8 cellular contexts compared by ENCODE assay signal in the genomic region with DNA sequence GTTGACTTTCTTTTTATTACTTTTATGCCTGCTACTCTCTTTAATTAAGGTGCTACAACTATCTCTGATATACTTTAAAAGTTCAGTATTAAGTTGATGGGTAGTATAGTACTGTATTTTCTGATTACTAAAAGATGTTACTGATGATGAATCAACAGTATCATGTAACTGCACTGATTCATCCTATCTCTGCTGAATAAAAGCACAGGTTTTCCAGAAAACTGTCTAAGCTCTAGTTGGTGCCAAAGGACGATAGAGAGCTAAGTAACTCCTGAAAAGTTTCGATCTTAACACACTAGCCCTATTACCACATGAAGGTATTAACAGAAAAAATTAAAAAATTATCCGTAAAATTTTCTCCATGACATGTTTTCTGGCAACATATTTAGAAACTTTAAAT. TPM values are rescaled to one million over a fixed set of nuclear protein-coding genes. Genes with fewer than 3 reads are reported as not detected.
DNase-seq lines count a peak whose midpoint lies in the region; ATAC-seq and TF ChIP-seq lines count a peak whose summit lies in the region.

No MANE protein-coding gene starts in this region.

- no peak overlapping the region for H2AK9ac ChIP-seq in IMR-90 (replicated peaks; ENCODE audit: low read depth, low read length, poor library complexity)

- H2BK20ac ChIP-seq in IMR-90 (ENCODE audit: low read depth, low read length), result no peak overlapping the region

- no peak for TF ChIP-seq RAD21 in IMR-90 (IDR thresholded peaks at IDR 0.05; ENCODE audit: low read length)

- TF ChIP-seq CTCF in Caco-2 (IDR thresholded peaks at IDR 0.05; ENCODE audit: insufficient read depth in 1 of 2, low read depth in 1 of 2, low read length in 1 of 2, severe bottlenecking in 1 of 2, unreplicated experiment in 1 of 2) (no peak), IMR-90 (conservative IDR thresholded peaks at IDR 0.05; ENCODE audit: low read depth, low read length) (no peak), brain (conservative IDR thresholded peaks at IDR 0.05) (no peak)

- H3K27ac ChIP-seq in IMR-90 (ENCODE audit: insufficient read depth, low read length), result no peak overlapping the region

- H3K27me3 Mint-ChIP-seq in Caco-2 (ENCODE audit: insufficient read depth, unreplicated experiment), result no peaks in the 10 kb centered on the region
- H3K27me3 Mint-ChIP-seq in brain, result peaks cover 17% of the 10 kb centered on the region
- no peaks in the 10 kb centered on the region for H3K27me3 Mint-ChIP-seq in natural killer cell treated with Interleukin-12 subunit alpha and Interleukin-12 subunit beta and Interleukin-15 and Interleukin-18, amount 100 ng/mL, for 72 hours

- POLR2A ChIA-PET in Caco-2 (lab: Charles Lee) (no interaction called here), IMR-90 (lab: Charles Lee; ENCODE audit: unreplicated experiment) (no interaction called here)

- H3K18ac ChIP-seq in IMR-90 (ENCODE audit: low read depth, low read length), result no peak overlapping the region

- dilution Hi-C loops in IMR-90 (cut with HindIII; ENCODE audit: low sequenced_read_pairs, unreplicated experiment), result no loop called here

- no peak overlapping the region for H2BK15ac ChIP-seq in IMR-90 (ENCODE audit: low read depth, low read length)

- peaks cover 53% of the 10 kb centered on the region for H3K4me1 ChIP-seq in Caco-2
- H3K4me1 ChIP-seq in IMR-90 (ENCODE audit: control insufficient read depth, insufficient read depth, low read length), result peaks cover 3% of the 10 kb centered on the region; the same call in 1 of the 2 replicates

- no peak overlapping the region for H4K5ac ChIP-seq in IMR-90 (ENCODE audit: low read depth, low read length)

- H3K9me3 ChIP-seq in Caco-2 (no peaks in the 10 kb centered on the region), IMR-90 (ENCODE audit: control insufficient read depth, insufficient read depth, low read length) (no peaks in the 10 kb centered on the region)

- peak overlapping the region; percentile 21; the same call in 1 of the 2 replicates for H3K4me3 ChIP-seq in Caco-2 (ENCODE audit: low read depth, low read length)
- H3K4me3 ChIP-seq in IMR-90 (ENCODE audit: insufficient read depth, low read depth, low read length), result no peak overlapping the region

- BruUV-seq in Caco-2 (replicated peaks; lab: Mats Ljungman, UMichigan) (no TSS peak), IMR-90 (replicated peaks; lab: Mats Ljungman, UMichigan) (no TSS peak)

- no peak overlapping the region for H4K91ac ChIP-seq in IMR-90 (ENCODE audit: insufficient read depth, low read depth, low read length)

- in situ Hi-C loops in IMR-90 (cut with MboI; ENCODE audit: low sequenced_read_pairs), result no loop called here

- H3K4me3 Mint-ChIP-seq in Caco-2 (ENCODE audit: unreplicated experiment) (peak overlapping the region; percentile 90), brain (peak overlapping the region; percentile 84 to 98 (median 96))
- peak overlapping the region; percentile 94 for H3K4me3 Mint-ChIP-seq in natural killer cell treated with Interleukin-12 subunit alpha and Interleukin-12 subunit beta and Interleukin-15 and Interleukin-18, amount 100 ng/mL, for 72 hours

- no CpG with 5 or more reads among the region's 3 CpGs for WGBS in IMR-90 (ENCODE audit: extremely low coverage in 2 of 2, insufficient read length in 1 of 2), 2 experiments

- no peak overlapping the region for H3K23ac ChIP-seq in IMR-90 (ENCODE audit: low read depth, low read length)

- H3K9me3 Mint-ChIP-seq in Caco-2 (ENCODE audit: unreplicated experiment) (peaks cover 10% of the 10 kb centered on the region), brain (peaks cover 0 to 8% (median 8%) of the 10 kb centered on the region in 5 experiments)
- H3K9me3 Mint-ChIP-seq in natural killer cell treated with Interleukin-12 subunit alpha and Interleukin-12 subunit beta and Interleukin-15 and Interleukin-18, amount 100 ng/mL, for 72 hours, result peaks cover 3% of the 10 kb centered on the region

- no peak overlapping the region for H3K9ac ChIP-seq in IMR-90 (ENCODE audit: low read depth, low read length)

- intact Hi-C loops in Caco-2 (cut with micrococcal nuclease; ENCODE audit: unreplicated experiment) (no loop called here), IMR-90 (cut with micrococcal nuclease) (loop anchor here (2.0 to 5.0 kb wide), 2 partner anchors 76 to 225 kb away; no protein-coding TSS in a partner anchor)

- peaks cover 0 to 43% of the 10 kb centered on the region in 2 experiments; a peak in 2 of 4 replicates for H3K79me1 ChIP-seq in IMR-90 (ENCODE audit: low read depth in 1 of 2, low read length in 2 of 2)

- DNase-seq in Caco-2 (no peak), IMR-90 (peak; percentile 82), COLO829 (ENCODE audit: low spot score) (no peak), NCI-H2029 treated with DMSO at 0.1 percent for 48 hours (lab: John Stamatoyannopoulos, UW) (no peak), ureter (ENCODE audit: low spot score) (no peak)
- DNase-seq in natural killer cell treated with Interleukin-12 subunit alpha and Interleukin-12 subunit beta and Interleukin-15 and Interleukin-18, amount 100 ng/mL, for 72 hours (ENCODE audit: low spot score), result no peak

- H3K27ac Mint-ChIP-seq in Caco-2 (ENCODE audit: unreplicated experiment) (peak overlapping the region; percentile 68), brain (peak overlapping the region in 3 of 5 experiments; percentile 35 to 95 (median 72))
- H3K27ac Mint-ChIP-seq in natural killer cell treated with Interleukin-12 subunit alpha and Interleukin-12 subunit beta and Interleukin-15 and Interleukin-18, amount 100 ng/mL, for 72 hours, result peak overlapping the region; percentile 98 to 99

- no peak overlapping the region for H2AFZ ChIP-seq in IMR-90 (replicated peaks; ENCODE audit: low read length, poor library complexity)

- peaks cover 39% of the 10 kb centered on the region for H4K20me1 ChIP-seq in IMR-90 (ENCODE audit: insufficient read depth, low read length)

- H3K36me3 Mint-ChIP-seq in Caco-2 (ENCODE audit: insufficient read depth, unreplicated experiment) (peaks cover 68% of the 10 kb centered on the region), brain (peaks cover 38% of the 10 kb centered on the region)
- H3K36me3 Mint-ChIP-seq in natural killer cell treated with Interleukin-12 subunit alpha and Interleukin-12 subunit beta and Interleukin-15 and Interleukin-18, amount 100 ng/mL, for 72 hours, result peaks cover 23% of the 10 kb centered on the region

- no peak overlapping the region for H4K8ac ChIP-seq in IMR-90 (ENCODE audit: low read depth in 2 of 2, low read length in 2 of 2)

- H3K36me3 ChIP-seq in Caco-2 (ENCODE audit: control insufficient read depth, insufficient read depth, low read length), result 0 out of 2 replicates have a peak, but pooled peaks cover 1% of the 10 kb centered on the region
- 0 out of 2 replicates have a peak, but pooled peaks cover 2% of the 10 kb centered on the region for H3K36me3 ChIP-seq in IMR-90 (ENCODE audit: control insufficient read depth, insufficient read depth, low read length)

- peak overlapping the region; percentile 51; the same call in 1 of the 2 replicates for H3K4me2 ChIP-seq in IMR-90 (ENCODE audit: low read depth, low read length)

- no peak overlapping the region for H3K4ac ChIP-seq in IMR-90 (ENCODE audit: low read depth, low read length)

- TF ChIP-seq POLR2A in IMR-90 (IDR thresholded peaks at IDR 0.05; ENCODE audit: low read depth, low read length), result peak; percentile 86

- H3K27me3 ChIP-seq in Caco-2 (replicated peaks; ENCODE audit: control insufficient read depth, insufficient read depth, low read length) (no peaks in the 10 kb centered on the region), IMR-90 (ENCODE audit: control insufficient read depth, insufficient read depth, low read length) (no peaks in the 10 kb centered on the region)

- no peak overlapping the region for H2BK5ac ChIP-seq in IMR-90 (ENCODE audit: low read depth, low read length, poor library complexity, severe bottlenecking)

- CTCF ChIA-PET in Caco-2 (lab: Charles Lee), result no interaction called here
- CTCF ChIA-PET in IMR-90 (lab: Yijun Ruan, JAX), result interaction anchor here (0.5 to 0.9 kb wide), 2 partner anchors 34 to 54 kb away, joined by 3 to 5 read pairs; no protein-coding TSS in a partner anchor

- H2AK5ac ChIP-seq in IMR-90 (ENCODE audit: low read depth, low read length), result no peak overlapping the region

- H3K4me1 Mint-ChIP-seq in Caco-2 (ENCODE audit: low read depth, unreplicated experiment) (peaks cover 46% of the 10 kb centered on the region), brain (peaks cover 69% of the 10 kb centered on the region)
- H3K4me1 Mint-ChIP-seq in natural killer cell treated with Interleukin-12 subunit alpha and Interleukin-12 subunit beta and Interleukin-15 and Interleukin-18, amount 100 ng/mL, for 72 hours (ENCODE audit: low read depth in 2 of 2), result peaks cover 52 to 71% of the 10 kb centered on the region in 2 donors

- H3K56ac ChIP-seq in IMR-90 (ENCODE audit: extremely low read depth, insufficient read depth, low read length), result no peak overlapping the region

- H3K9me1 ChIP-seq in IMR-90 (ENCODE audit: insufficient read depth, low read length), result peaks cover 4% of the 10 kb centered on the region; the same call in 1 of the 2 replicates

- no peak overlapping the region for H3K14ac ChIP-seq in IMR-90 (replicated peaks; ENCODE audit: low read depth, low read length)

- H2BK120ac ChIP-seq in IMR-90 (ENCODE audit: low read depth, low read length), result no peak overlapping the region

- ATAC-seq in IMR-90 (ENCODE audit: low read depth), result no peak
- ATAC-seq in natural killer cell treated with Interleukin-12 subunit alpha and Interleukin-12 subunit beta and Interleukin-15 and Interleukin-18, amount 100 ng/mL, for 72 hours, result no peak
- ATAC-seq in GM18909 (IDR thresholded peaks at IDR 0.05; ENCODE audit: poor library complexity, unreplicated experiment), result no peak

TF ChIP-seq in IMR-90, 13 proteins besides CTCF, POLR2A, EP300 and RAD21:
- TF ChIP-seq NFE2L2 (IDR thresholded peaks at IDR 0.05; ENCODE audit: low read depth, low read length) (no peak), RFX5 (IDR thresholded peaks at IDR 0.05; ENCODE audit: low read depth, low read length) (no peak), FOS (IDR thresholded peaks at IDR 0.05; ENCODE audit: low read depth, low read length) (0 out of 2 replicates have a peak, but pooled peaks have one; percentile 20), SMC3 (IDR thresholded peaks at IDR 0.05; ENCODE audit: low read depth, low read length) (no peak)
TF ChIP-seq in IMR-90: peak in this region for 1.

RNA-seq across cellular contexts. Expression of gene SCAF11, which starts 2.1 kb away (rescaled TPM):
- total RNA-seq in Caco-2 (2022), result 285 and 292 TPM in 2 replicates
- total RNA-seq in IMR-90 (2012; rRNA removed), result 70.4 and 90.3 TPM in 2 replicates
- polyA plus RNA-seq in IMR-90 (2012; rRNA removed), result 32.0 and 33.9 TPM in 2 replicates
- polyA plus RNA-seq in IMR-90 (2012; cell fraction: cytosol; rRNA removed), result 5.1 and 8.4 TPM in 2 replicates
- polyA plus RNA-seq in IMR-90 (2012; cell fraction: nucleus; rRNA removed; ENCODE audit: low replicate concordance), result 6.6 and 82.0 TPM in 2 replicates
- 14.0 TPM for polyA plus RNA-seq in brain (ENCODE audit: insufficient read depth, low read depth, low replicate concordance)
- total RNA-seq in natural killer cell treated with Interleukin-12 subunit alpha and Interleukin-12 subunit beta and Interleukin-15 and Interleukin-18, amount 100 ng/mL, for 72 hours, result 100 to 1,000 TPM; 106 to 117 TPM
- 163 TPM for total RNA-seq in ureter
